Comparison of ENCODE assay signal across 19 cellular contexts in genomic region chr11:117110294-117110950, GRCh38.
"Had no signal": no experiment of that assay in that cellular context is flagged by ENCODE, and none has a peak within 500 bp of the region (broad histone marks: within the 10 kb centered on the region; RNA-seq: fewer than 3 reads in every experiment).

No MANE protein-coding gene starts in this region.

- H3K27ac ChIP-seq: HL-60 had no signal

- H3K9me3 ChIP-seq: SK-N-SH had no signal

- DNase-seq: KBM-7, MV-4-11, NCI-H1048, NCI-H1105, NCI-H1417, NCI-H1436 treated with DMSO at 0.1 percent for 48 hours, NCI-H1694, NCI-H187 treated with DMSO at 0.1 percent for 48 hours, NCI-H2029 treated with DMSO at 0.1 percent for 48 hours, NCI-H2171 treated with DMSO at 0.1 percent for 48 hours, NCI-H2227 treated with DMSO at 0.1 percent for 48 hours, NCI-H524, NCI-H526 treated with DMSO at 0.1 percent for 48 hours, NCI-H774, RPMI8226, SHP77, SK-N-SH, SW 1271 had no signal

- H3K9ac ChIP-seq: SK-N-SH had no signal

- H3K4me2 ChIP-seq: SK-N-SH had no signal
